In genomic region chr12:96120359-96121100, GRCh38 we compare ENCODE assay signal across 1 cellular context.
TF ChIP-seq lines count a peak whose summit lies in the region.

No MANE protein-coding gene starts in this region.

TF ChIP-seq in H1, 55 proteins besides CTCF, POLR2A, EP300 and RAD21 (continued from another document):
- TF ChIP-seq CHD7 (IDR thresholded peaks at IDR 0.05; ENCODE audit: insufficient replicate concordance, low read length), result no peak
- TF ChIP-seq CREB1 (IDR thresholded peaks at IDR 0.05), result no peak
- TF ChIP-seq SAP30 (IDR thresholded peaks at IDR 0.05; ENCODE audit: insufficient read depth, insufficient replicate concordance, low read length), result no peak
